Comparison of ENCODE assay signal across 15 cellular contexts in genomic region chr7:158558816-158559215, GRCh38. TPM values are rescaled to one million over a fixed set of nuclear protein-coding genes. Genes with fewer than 3 reads are reported as not detected.
DNase-seq lines count a peak whose midpoint lies in the region; ATAC-seq and TF ChIP-seq lines count a peak whose summit lies in the region.
"Had no signal": no experiment of that assay in that cellular context is flagged by ENCODE, and none has a peak within 500 bp of the region (broad histone marks: within the 10 kb centered on the region; RNA-seq: fewer than 3 reads in every experiment).

No MANE protein-coding gene starts in this region.

- ATAC-seq in HG03442 (IDR thresholded peaks at IDR 0.05; ENCODE audit: unreplicated experiment), result no peak
- ATAC-seq: A549; CD8-positive, alpha-beta T cell had no signal

- no peaks in the 10 kb centered on the region for H3K9me3 ChIP-seq in osteoblast (ENCODE audit: low read depth, low read length)
- H3K9me3 ChIP-seq: A549 had no signal

- H2AFZ ChIP-seq in osteoblast (ENCODE audit: low read length), result no peak overlapping the region

- no peak overlapping the region for H3K27ac ChIP-seq in osteoblast (ENCODE audit: low read depth, low read length)
- H3K27ac ChIP-seq: 22Rv1; A549; BLaER1 treated with 17β-estradiol and CSF1 and Interleukin-3, amounts not matched to agents 10 nM and 100 nM; C4-2B had no signal

- H3K4me3 ChIP-seq in osteoblast (ENCODE audit: insufficient read depth, low read length), result no peak overlapping the region
- H3K4me3 ChIP-seq: A549; BLaER1 treated with 17β-estradiol and CSF1 and Interleukin-3, amounts not matched to agents 10 nM and 100 nM had no signal

- no peaks in the 10 kb centered on the region for H4K20me1 ChIP-seq in osteoblast (ENCODE audit: insufficient read depth, low read length)

- H3K36me3 ChIP-seq in osteoblast (ENCODE audit: insufficient read depth, low read length), result no peaks in the 10 kb centered on the region
- H3K36me3 ChIP-seq: BLaER1 treated with 17β-estradiol and CSF1 and Interleukin-3, amounts not matched to agents 10 nM and 100 nM had no signal

- no peak for TF ChIP-seq CTCF in osteoblast (IDR thresholded peaks at IDR 0.05; ENCODE audit: extremely low read depth, low read depth, low read length)

- no peak overlapping the region for H3K4me2 ChIP-seq in osteoblast (ENCODE audit: insufficient read depth, low read length)
- H3K4me2 ChIP-seq: A549; BLaER1 treated with 17β-estradiol and CSF1 and Interleukin-3, amounts not matched to agents 10 nM and 100 nM had no signal

- H3K4me1 ChIP-seq in osteoblast (ENCODE audit: insufficient read depth, low read length), result no peaks in the 10 kb centered on the region
- H3K4me1 ChIP-seq: A549; BLaER1 treated with 17β-estradiol and CSF1 and Interleukin-3, amounts not matched to agents 10 nM and 100 nM; Caco-2 had no signal

- DNase-seq in activated effector memory CD4-positive, alpha-beta T cell treated with anti-CD3 and anti-CD28 coated beads, Interleukin-2, amount 50 U/mL, for 16 hours, result peak; percentile 27
- no peak for DNase-seq in activated effector memory CD4-positive, alpha-beta T cell treated with Interleukin-2 at 50 U/mL for 16 hours
- peak; percentile 82 for DNase-seq in osteoblast (ENCODE audit: insufficient read length, low spot score, missing footprints)
- no peak for DNase-seq in NCI-H774 (lab: John Stamatoyannopoulos, UW)
- DNase-seq: AML-193; Caco-2; Calu3; CD4-positive, alpha-beta T cell; CD8-positive, alpha-beta T cell; DMS79 treated with DMSO at 0.1 percent for 48 hours had no signal

- no peaks in the 10 kb centered on the region for H3K79me2 ChIP-seq in osteoblast (ENCODE audit: insufficient read depth, low read length)

- no peaks in the 10 kb centered on the region for H3K27me3 ChIP-seq in osteoblast (ENCODE audit: insufficient read depth, low read length)
- H3K27me3 ChIP-seq: BLaER1 treated with 17β-estradiol and CSF1 and Interleukin-3, amounts not matched to agents 10 nM and 100 nM had no signal

RNA-seq across cellular contexts. Expression of gene PTPRN2, which starts 28.8 kb away (rescaled TPM):
- total RNA-seq in osteoblast, result 0.36 and 0.88 TPM in 2 replicates

Comparison
In these comparisons a context has a peak if more than half of its experiments do, and no peak if none do; other contexts are left out.
1. DNase-seq: peak in activated effector memory CD4-positive, alpha-beta T cell treated with anti-CD3 and anti-CD28 coated beads, Interleukin-2, amount 50 U/mL, for 16 hours (single experiment) and osteoblast (single experiment); none in activated effector memory CD4-positive, alpha-beta T cell treated with Interleukin-2 at 50 U/mL for 16 hours (single experiment) and NCI-H774 (single experiment).